Comparison of ENCODE assay signal across 20 cellular contexts in genomic region chr1:59199147-59199546, GRCh38.
DNase-seq lines count a peak whose midpoint lies in the region; ATAC-seq and TF ChIP-seq lines count a peak whose summit lies in the region.
"Had no signal": no experiment of that assay in that cellular context is flagged by ENCODE, and none has a peak within 500 bp of the region (broad histone marks: within the 10 kb centered on the region; RNA-seq: fewer than 3 reads in every experiment).

No MANE protein-coding gene starts in this region.

- H3K36me3 ChIP-seq in Caco-2 (ENCODE audit: control insufficient read depth, insufficient read depth, low read length) (no peaks in the 10 kb centered on the region), psoas muscle (ENCODE audit: insufficient read depth in 1 of 2, low read depth in 1 of 2) (peaks cover 0 to 8% of the 10 kb centered on the region in 2 donors), aorta (ENCODE audit: control insufficient read depth in 1 of 2, insufficient read depth in 2 of 2, low read length in 1 of 2) (no peaks in the 10 kb centered on the region)
- H3K36me3 ChIP-seq: BLaER1 had no signal

- 95 to 97% (median 95%) methylated on average over 2 of the region's 2 CpGs for WGBS in psoas muscle, 3 donors
- WGBS in aorta, 2 donors: 97 to 99% methylated on average over 2 of the region's 2 CpGs

- no peaks in the 10 kb centered on the region for H3K27me3 Mint-ChIP-seq in Caco-2 (ENCODE audit: insufficient read depth, unreplicated experiment)

- in situ Hi-C loops in ACHN (cut with HindIII; ENCODE audit: low pct_ligation_motif_present, low pct_unique_long_range_greater_than_20kb, low sequenced_read_pairs): no loop called here

- CTCF ChIA-PET in Caco-2 (lab: Charles Lee): interaction anchor here (1.4 kb wide), 1 partner anchor 13 kb away, joined by 5 read pairs; no protein-coding TSS in a partner anchor

- H3K4me3 ChIP-seq in Caco-2 (ENCODE audit: low read depth, low read length) (no peak overlapping the region), psoas muscle (no peak overlapping the region), aorta (ENCODE audit: low read length in 2 of 2) (no peak overlapping the region)
- H3K4me3 ChIP-seq: A549, BLaER1, GM23248, K562 had no signal

- H3K27ac Mint-ChIP-seq in Caco-2 (ENCODE audit: unreplicated experiment): peak overlapping the region; percentile 71
- H3K27ac Mint-ChIP-seq: CD8-positive, alpha-beta T cell; HFFc6 had no signal

- H3K27me3 ChIP-seq in Caco-2 (replicated peaks; ENCODE audit: control insufficient read depth, insufficient read depth, low read length) (no peaks in the 10 kb centered on the region), psoas muscle (ENCODE audit: insufficient read depth in 3 of 3, low read length in 2 of 3) (no peaks in the 10 kb centered on the region), aorta (ENCODE audit: control insufficient read depth in 1 of 2, insufficient read depth in 2 of 2, low read length in 1 of 2) (no peaks in the 10 kb centered on the region)
- H3K27me3 ChIP-seq: BLaER1 had no signal

- TF ChIP-seq CTCF in Caco-2 (IDR thresholded peaks at IDR 0.05; ENCODE audit: insufficient read depth in 1 of 2, low read depth in 1 of 2, low read length in 1 of 2, severe bottlenecking in 1 of 2, unreplicated experiment in 1 of 2): no peak
- no peak for TF ChIP-seq CTCF in psoas muscle (IDR thresholded peaks at IDR 0.05)

- DNase-seq in DMS53 (lab: John Stamatoyannopoulos, UW) (peak; percentile 42), DMS53 treated with DMSO at 0.1 percent for 48 hours (lab: John Stamatoyannopoulos, UW; ENCODE audit: unreplicated experiment) (no peak), Caco-2 (no peak), NCI-H2227 treated with DMSO at 0.1 percent for 48 hours (lab: John Stamatoyannopoulos, UW) (peak; percentile 25), psoas muscle (no peak), ACHN (no peak), aorta (no peak)
- DNase-seq: CD8-positive, alpha-beta T cell; DMS79 treated with DMSO at 0.1 percent for 48 hours; GF-D8; GM23248; HCEC 1CT; HFFc6; IMR-90 had no signal

- H3K4me3 Mint-ChIP-seq in Caco-2 (ENCODE audit: unreplicated experiment): no peak overlapping the region
- H3K4me3 Mint-ChIP-seq: CD8-positive, alpha-beta T cell; HFFc6 had no signal

- peaks cover 15% of the 10 kb centered on the region; the same call in 1 of the 2 replicates for H3K4me1 ChIP-seq in Caco-2
- peaks cover 14% of the 10 kb centered on the region for H3K4me1 ChIP-seq in psoas muscle
- peaks cover 0 to 12% of the 10 kb centered on the region in 2 donors for H3K4me1 ChIP-seq in aorta (ENCODE audit: control insufficient read depth in 1 of 2, insufficient read depth in 2 of 2, low read length in 2 of 2)
- H3K4me1 ChIP-seq: A549, BLaER1 had no signal

- intact Hi-C loops in Caco-2 (cut with micrococcal nuclease; ENCODE audit: unreplicated experiment): no loop called here
- intact Hi-C loops in psoas muscle (cut with DNase I): no loop called here
- intact Hi-C loops in aorta (cut with DNase I): no loop called here

- H3K9me3 ChIP-seq in Caco-2: no peaks in the 10 kb centered on the region
- H3K9me3 ChIP-seq in psoas muscle: no peaks in the 10 kb centered on the region
- H3K9me3 ChIP-seq in aorta (ENCODE audit: control insufficient read depth, low read length): no peaks in the 10 kb centered on the region
- H3K9me3 ChIP-seq: A549, BLaER1 had no signal

- H3K9me3 Mint-ChIP-seq in Caco-2 (ENCODE audit: unreplicated experiment): no peaks in the 10 kb centered on the region
- H3K9me3 Mint-ChIP-seq: CD8-positive, alpha-beta T cell; HFFc6 had no signal

- POLR2A ChIA-PET in Caco-2 (lab: Charles Lee): interaction anchor here (0.5 kb wide), 1 partner anchor 98 kb away, joined by 4 read pairs; no protein-coding TSS in a partner anchor

- no TSS peak for BruUV-seq in Caco-2 (replicated peaks; lab: Mats Ljungman, UMichigan)

- H3K27ac ChIP-seq in psoas muscle: peak overlapping the region; percentile 82
- H3K27ac ChIP-seq in aorta (ENCODE audit: low read depth in 1 of 2, low read length in 2 of 2): peak overlapping the region in 1 of 2 donors; percentile 28
- H3K27ac ChIP-seq: 22Rv1, A549, BLaER1, GM23248, HL-60 had no signal

- peaks cover 6% of the 10 kb centered on the region for H3K36me3 Mint-ChIP-seq in Caco-2 (ENCODE audit: insufficient read depth, unreplicated experiment)
- H3K36me3 Mint-ChIP-seq: CD8-positive, alpha-beta T cell had no signal

- peaks cover 14% of the 10 kb centered on the region for H3K4me1 Mint-ChIP-seq in Caco-2 (ENCODE audit: low read depth, unreplicated experiment)

- ATAC-seq in psoas muscle (no peak), GM21423 (IDR thresholded peaks at IDR 0.05; ENCODE audit: unreplicated experiment) (no peak), aorta (ENCODE audit: low FRiP score) (no peak)
- ATAC-seq: A549; CD8-positive, alpha-beta T cell; K562 had no signal

Comparison
In these comparisons a context has a peak if more than half of its experiments do, and no peak if none do; other contexts are left out.
1. DNase-seq: peak in DMS53 (single experiment) and NCI-H2227 treated with DMSO at 0.1 percent for 48 hours (single experiment); none in DMS53 treated with DMSO at 0.1 percent for 48 hours (single experiment), Caco-2 (0 of 2), psoas muscle (0 of 2), ACHN (single experiment) and aorta (0 of 2).